2 cellular contexts compared by ENCODE assay signal in the genomic region with DNA sequence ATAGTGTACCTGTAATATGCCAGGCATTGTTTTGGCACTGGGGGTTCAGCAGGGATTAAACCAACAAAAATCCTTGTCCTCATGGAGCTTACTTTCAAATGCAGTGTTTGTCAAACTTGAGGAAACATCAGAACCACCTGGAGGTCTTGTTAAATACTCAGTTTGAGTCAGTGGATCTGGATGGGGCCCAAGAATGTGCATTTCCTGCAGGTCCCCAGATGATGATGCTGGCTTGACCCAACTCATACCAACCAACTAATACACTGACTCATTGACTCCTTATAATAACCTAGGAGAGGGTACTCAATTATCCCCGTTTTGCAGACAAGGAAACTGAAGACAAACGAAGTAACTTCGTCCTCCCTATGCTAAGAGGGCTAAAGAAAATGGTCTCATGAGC.
TF ChIP-seq lines count a peak whose summit lies in the region.

No MANE protein-coding gene starts in this region.

TF ChIP-seq in A549, 52 proteins besides CTCF, POLR2A, EP300 and RAD21:
- peak in 1 of 2 experiments; percentile 32; a peak in 1 of 4 replicates for TF ChIP-seq CEBPB (IDR thresholded peaks at IDR 0.05)
- peak; percentile 38; the same call in 1 of the 2 replicates for TF ChIP-seq HOXB5 (CRISPR knock-in tag; IDR thresholded peaks at IDR 0.05)
- peak; percentile 50; the same call in 1 of the 2 replicates for TF ChIP-seq GATA3 (IDR thresholded peaks at IDR 0.05; ENCODE audit: borderline replicate concordance)
- TF ChIP-seq, protein P1, sequence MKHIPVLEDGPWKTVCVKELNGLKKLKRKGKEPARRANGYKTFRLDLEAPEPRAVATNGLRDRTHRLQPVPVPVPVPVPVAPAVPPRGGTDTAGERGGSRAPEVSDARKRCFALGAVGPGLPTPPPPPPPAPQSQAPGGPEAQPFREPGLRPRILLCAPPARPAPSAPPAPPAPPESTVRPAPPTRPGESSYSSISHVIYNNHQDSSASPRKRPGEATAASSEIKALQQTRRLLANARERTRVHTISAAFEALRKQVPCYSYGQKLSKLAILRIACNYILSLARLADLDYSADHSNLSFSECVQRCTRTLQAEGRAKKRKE (CRISPR knock-in tag; IDR thresholded peaks at IDR 0.05; ENCODE audit: low read depth), result no peak
- no peak for TF ChIP-seq RNF2 (IDR thresholded peaks at IDR 0.05; ENCODE audit: borderline replicate concordance, low read depth)
TF ChIP-seq in A549: peak in this region for 3.

TF ChIP-seq in IMR-90, 13 proteins besides CTCF, POLR2A, EP300 and RAD21:
- TF ChIP-seq ELK1 (IDR thresholded peaks at IDR 0.05; ENCODE audit: borderline replicate concordance, low read depth, low read length) (no peak), RFX5 (IDR thresholded peaks at IDR 0.05; ENCODE audit: low read depth, low read length) (no peak), MXI1 (IDR thresholded peaks at IDR 0.05; ENCODE audit: borderline replicate concordance, low read depth, low read length) (no peak), MAFK (IDR thresholded peaks at IDR 0.05; ENCODE audit: low read depth, low read length) (no peak)
